17 cellular contexts compared by ENCODE assay signal in the genomic region with DNA sequence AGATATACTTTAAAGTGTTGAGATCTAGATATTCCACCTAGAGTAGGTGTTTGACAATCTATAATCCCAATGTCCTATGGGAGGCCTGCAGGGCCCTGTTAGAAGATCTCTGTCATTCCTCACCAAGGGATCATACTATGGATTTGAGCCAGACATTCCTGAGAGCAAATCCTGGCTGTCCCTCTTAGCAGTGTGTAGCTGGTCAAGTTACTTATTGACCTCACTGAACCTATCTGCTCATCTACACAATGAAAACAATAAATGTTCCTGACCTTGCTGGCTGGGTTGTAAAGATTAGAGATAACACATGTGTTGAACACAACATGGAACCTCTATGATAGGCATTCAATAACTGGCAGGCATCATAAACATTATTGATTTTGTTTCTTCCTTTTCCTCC.
DNase-seq lines count a peak whose midpoint lies in the region; ATAC-seq, FAIRE-seq and TF ChIP-seq lines count a peak whose summit lies in the region.
"Had no signal": no experiment of that assay in that cellular context is flagged by ENCODE, and none has a peak within 500 bp of the region (broad histone marks: within the 10 kb centered on the region; RNA-seq: fewer than 3 reads in every experiment).

No MANE protein-coding gene starts in this region.

- peak overlapping the region; percentile 62 for H3K27ac ChIP-seq in VCaP
- H3K27ac ChIP-seq: BLaER1 had no signal

- DNase-seq in HuH-7 (ENCODE audit: low spot score) (peak; percentile 17), left kidney (ENCODE audit: low read depth, low spot score) (peak; percentile 16), urothelium cell line (ENCODE audit: low spot score) (no peak)
- no peak for DNase-seq in stimulated activated CD4-positive, alpha-beta T cell treated with anti-CD3 and anti-CD28 coated beads, Interleukin-4, amount 100 ng/mL, for 4 hours
- DNase-seq: CD8-positive, alpha-beta memory T cell; DMS 273 treated with DMSO at 0.1 percent for 48 hours; H7; NCI-H1694; NCI-H2107; NCI-H226; NCI-H526; Right ventricle myocardium superior had no signal

- no peak for ATAC-seq in GM21447 (IDR thresholded peaks at IDR 0.05; ENCODE audit: unreplicated experiment)
- no peak for ATAC-seq in HG02678 (IDR thresholded peaks at IDR 0.05; ENCODE audit: unreplicated experiment)
- ATAC-seq: SK-N-SH treated with all-trans-retinoic acid at 6 μM for 48 hours had no signal

- peak; percentile 20 for FAIRE-seq in urothelium cell line (lab: Jason Lieb, UNC)

- no peak for TF ChIP-seq CTCF in VCaP (conservative IDR thresholded peaks at IDR 0.05)

Comparison
In these comparisons a context has a peak if more than half of its experiments do, and no peak if none do; other contexts are left out.
1. DNase-seq: peak in HuH-7 (single experiment) and left kidney (single experiment); none in urothelium cell line (single experiment) and stimulated activated CD4-positive, alpha-beta T cell treated with anti-CD3 and anti-CD28 coated beads, Interleukin-4, amount 100 ng/mL, for 4 hours (0 of 2).